19 cellular contexts compared by ENCODE assay signal in genomic region chr4:184352891-184353290, GRCh38.
"Had no signal": no experiment of that assay in that cellular context is flagged by ENCODE, and none has a peak within 500 bp of the region (broad histone marks: within the 10 kb centered on the region; RNA-seq: fewer than 3 reads in every experiment).

No MANE protein-coding gene starts in this region.

- H3K9me3 ChIP-seq: gastrocnemius medialis, ovary, right atrium auricular region, sigmoid colon, suprapubic skin, thyroid gland had no signal

- H3K4me3 Mint-ChIP-seq: naive thymus-derived CD4-positive, alpha-beta T cell; neural crest cell; type B pancreatic cell had no signal

- H3K27me3 Mint-ChIP-seq: type B pancreatic cell had no signal

- H3K27ac Mint-ChIP-seq: naive thymus-derived CD4-positive, alpha-beta T cell had no signal

- H3K27ac ChIP-seq: gastrocnemius medialis, ovary, right atrium auricular region, sigmoid colon, skin epidermis, suprapubic skin, thyroid gland had no signal

- H3K36me3 Mint-ChIP-seq: type B pancreatic cell had no signal

- H3K27me3 ChIP-seq: gastrocnemius medialis, heart right ventricle, ovary, right atrium auricular region, sigmoid colon, suprapubic skin, thyroid gland had no signal

- ATAC-seq: esophagus mucosa; gastrocnemius medialis; heart right ventricle; naive thymus-derived CD4-positive, alpha-beta T cell had no signal

- H3K36me3 ChIP-seq: gastrocnemius medialis, heart right ventricle, ovary, right atrium auricular region, sigmoid colon, suprapubic skin, thyroid gland had no signal

- DNase-seq: cortex of kidney; effector memory CD4-positive, alpha-beta T cell; gastrocnemius medialis; heart right ventricle; hypothalamus; kidney glomerular epithelial cell; mesendoderm; naive thymus-derived CD4-positive, alpha-beta T cell; nucleus accumbens; ovary; sigmoid colon; stimulated activated naive CD8-positive, alpha-beta T cell treated with anti-CD3 and anti-CD28 coated beads, Interleukin-15, Interleukin-2, amounts not matched to agents 100 U/mL and 50 U/mL, for 24 hours; thyroid gland had no signal

- H3K9me3 Mint-ChIP-seq: neural crest cell, type B pancreatic cell had no signal

- H3K4me3 ChIP-seq: gastrocnemius medialis, heart right ventricle, ovary, right atrium auricular region, sigmoid colon, skin epidermis, suprapubic skin, thyroid gland had no signal
